ENCODE assay signal across 24 cellular contexts in genomic region chr17:35603674-35604073, GRCh38. TPM values are rescaled to one million over a fixed set of nuclear protein-coding genes. Genes with fewer than 3 reads are reported as not detected.
"Had no signal": no experiment of that assay in that cellular context is flagged by ENCODE, and none has a peak within 500 bp of the region (broad histone marks: within the 10 kb centered on the region; RNA-seq: fewer than 3 reads in every experiment).

No MANE protein-coding gene starts in this region.

- DNase-seq: IMR-90, Karpas-422, KG1, MG63, NCI-H1092, NCI-H1105 treated with DMSO at 0.1 percent for 48 hours, NCI-H1417 treated with DMSO at 0.1 percent for 48 hours, NCI-H146, NCI-H187, NCI-H2029, NCI-H2081 treated with DMSO at 0.1 percent for 48 hours, NCI-H2171, NCI-H226, NCI-H446, NCI-H510A, NCI-H524 treated with DMSO at 0.1 percent for 48 hours, NCI-H69, NCI-H774, SHP77, SK-N-SH had no signal

- H3K27ac ChIP-seq: RWPE1 had no signal

- H3K4me3 ChIP-seq: MG63 had no signal

- H3K9me3 ChIP-seq: MG63, SK-N-SH had no signal

- H3K4me2 ChIP-seq: SK-N-SH had no signal

- H3K9ac ChIP-seq: SK-N-SH had no signal

- ATAC-seq: HepG2 had no signal

- H3K27me3 ChIP-seq: MG63 had no signal

- FAIRE-seq: HepG2 had no signal

RNA-seq across cellular contexts. Expression of gene SLFN14, which starts 43.1 kb away (rescaled TPM):
- total RNA-seq: HepG2, HT1080, IMR-90, SK-MEL-5 had no signal
- polyA plus RNA-seq: HepG2, IMR-90, SK-N-SH had no signal
